ENCODE assay signal across 8 cellular contexts in genomic region chr1:53890522-53890941, GRCh38. TPM values are rescaled to one million over a fixed set of nuclear protein-coding genes. Genes with fewer than 3 reads are reported as not detected.
DNase-seq lines count a peak whose midpoint lies in the region; ATAC-seq and TF ChIP-seq lines count a peak whose summit lies in the region.

No MANE protein-coding gene starts in this region.

- H3K4me2 ChIP-seq in BLaER1 treated with 17β-estradiol and CSF1 and Interleukin-3, amounts not matched to agents 10 nM and 100 nM, result peak overlapping the region; percentile 70 to 96 (median 82)
- H3K4me2 ChIP-seq in neural cell (ENCODE audit: low read length), result peak overlapping the region; percentile 74

- peak overlapping the region in 9 of 11 experiments; percentile 79 to 89 (median 85); a peak in 14 of 22 replicates for H3K9ac ChIP-seq in BLaER1 treated with 17β-estradiol and CSF1 and Interleukin-3, amounts not matched to agents 10 nM and 100 nM
- no peak overlapping the region for H3K9ac ChIP-seq in neural cell (ENCODE audit: low read length)

- no peak for DNase-seq in germinal center (ENCODE audit: low spot score)

- peaks cover 4% of the 10 kb centered on the region for H3K36me3 Mint-ChIP-seq in brain

- no peaks in the 10 kb centered on the region for H4K20me1 ChIP-seq in BLaER1 treated with 17β-estradiol and CSF1 and Interleukin-3, amounts not matched to agents 10 nM and 100 nM
- H4K20me1 ChIP-seq in neural cell (ENCODE audit: insufficient read depth), result no peaks in the 10 kb centered on the region

- TF ChIP-seq EP300 in neural cell (conservative IDR thresholded peaks at IDR 0.05; ENCODE audit: poor library complexity, severe bottlenecking), result no peak

- no peak for TF ChIP-seq RAD21 in neural cell (conservative IDR thresholded peaks at IDR 0.05)

- peaks cover 25% of the 10 kb centered on the region for H3K4me1 Mint-ChIP-seq in brain

- H3K36me3 ChIP-seq in BLaER1 treated with 17β-estradiol and CSF1 and Interleukin-3, amounts not matched to agents 10 nM and 100 nM, result peaks cover 0 to 29% (median 5%) of the 10 kb centered on the region in 11 experiments; a peak in 12 of 22 replicates
- no peaks in the 10 kb centered on the region for H3K36me3 ChIP-seq in neural cell (ENCODE audit: insufficient read depth, low read length)

- peak overlapping the region; percentile 97 to 98 (median 97) for H3K27ac Mint-ChIP-seq in brain

- no peaks in the 10 kb centered on the region for H3K9me3 ChIP-seq in BLaER1 treated with 17β-estradiol and CSF1 and Interleukin-3, amounts not matched to agents 10 nM and 100 nM (replicated peaks in 1 of 11)
- H3K9me3 ChIP-seq in neural cell (ENCODE audit: low read length), result no peaks in the 10 kb centered on the region

- H3K79me2 ChIP-seq in neural cell (replicated peaks; ENCODE audit: insufficient read depth, low read length), result no peaks in the 10 kb centered on the region

- peak overlapping the region; percentile 56 for H2AFZ ChIP-seq in neural cell (ENCODE audit: low read depth, low read length)

- peak overlapping the region in 8 of 10 experiments; percentile 79 to 93 (median 88); a peak in 8 of 20 replicates for H3K4me3 ChIP-seq in BLaER1 treated with 17β-estradiol and CSF1 and Interleukin-3, amounts not matched to agents 10 nM and 100 nM
- H3K4me3 ChIP-seq in neural cell (ENCODE audit: low read length), result peak overlapping the region; percentile 100

- H3K4me3 Mint-ChIP-seq in brain, result peak overlapping the region; percentile 91 to 98 (median 93)

- no peaks in the 10 kb centered on the region for H3K27me3 ChIP-seq in BLaER1 treated with 17β-estradiol and CSF1 and Interleukin-3, amounts not matched to agents 10 nM and 100 nM
- H3K27me3 ChIP-seq in neural cell (ENCODE audit: insufficient read depth, low read depth, low read length), result no peaks in the 10 kb centered on the region

- H3K4me1 ChIP-seq in BLaER1 treated with 17β-estradiol and CSF1 and Interleukin-3, amounts not matched to agents 10 nM and 100 nM, result peaks cover 38 to 71% (median 45%) of the 10 kb centered on the region in 10 experiments

- ATAC-seq in HG02884 (IDR thresholded peaks at IDR 0.05; ENCODE audit: unreplicated experiment) (peak; percentile 4), GM18909 (IDR thresholded peaks at IDR 0.05; ENCODE audit: poor library complexity, unreplicated experiment) (no peak), GM19324 (IDR thresholded peaks at IDR 0.05; ENCODE audit: low FRiP score, unreplicated experiment) (no peak), GM18517 (IDR thresholded peaks at IDR 0.05; ENCODE audit: unreplicated experiment) (no peak)

- H3K9me3 Mint-ChIP-seq in brain, result peaks cover 0 to 4% (median 0%) of the 10 kb centered on the region in 5 experiments

- no peaks in the 10 kb centered on the region for H3K9me2 ChIP-seq in neural cell (ENCODE audit: insufficient read depth, low read length)

- no peaks in the 10 kb centered on the region for H3F3A ChIP-seq in neural cell (ENCODE audit: insufficient read depth, low read length, poor library complexity, severe bottlenecking)

- TF ChIP-seq CTCF in brain (conservative IDR thresholded peaks at IDR 0.05) (no peak), neural cell (IDR thresholded peaks at IDR 0.05; ENCODE audit: poor library complexity, severe bottlenecking) (no peak)

- H3K27ac ChIP-seq in BLaER1 treated with 17β-estradiol and CSF1 and Interleukin-3, amounts not matched to agents 10 nM and 100 nM, result peak overlapping the region in 7 of 11 experiments; percentile 80 to 89 (median 84); a peak in 11 of 22 replicates
- H3K27ac ChIP-seq in neural cell (ENCODE audit: low read length), result peak overlapping the region; percentile 4

- H3K27me3 Mint-ChIP-seq in brain, result peaks cover 15% of the 10 kb centered on the region

TF ChIP-seq in neural cell, 6 proteins besides CTCF, POLR2A, EP300 and RAD21:
- TF ChIP-seq POLR2AphosphoS5 (IDR thresholded peaks at IDR 0.05) (no peak), SMC3 (conservative IDR thresholded peaks at IDR 0.05; ENCODE audit: poor library complexity) (no peak), TAF1 (IDR thresholded peaks at IDR 0.05; ENCODE audit: low read depth) (no peak), MXI1 (conservative IDR thresholded peaks at IDR 0.05; ENCODE audit: poor library complexity, severe bottlenecking) (no peak), EZH2 (IDR thresholded peaks at IDR 0.05; ENCODE audit: borderline replicate concordance, insufficient read depth, low read length, poor library complexity, severe bottlenecking) (no peak)
- TF ChIP-seq, protein P1, sequence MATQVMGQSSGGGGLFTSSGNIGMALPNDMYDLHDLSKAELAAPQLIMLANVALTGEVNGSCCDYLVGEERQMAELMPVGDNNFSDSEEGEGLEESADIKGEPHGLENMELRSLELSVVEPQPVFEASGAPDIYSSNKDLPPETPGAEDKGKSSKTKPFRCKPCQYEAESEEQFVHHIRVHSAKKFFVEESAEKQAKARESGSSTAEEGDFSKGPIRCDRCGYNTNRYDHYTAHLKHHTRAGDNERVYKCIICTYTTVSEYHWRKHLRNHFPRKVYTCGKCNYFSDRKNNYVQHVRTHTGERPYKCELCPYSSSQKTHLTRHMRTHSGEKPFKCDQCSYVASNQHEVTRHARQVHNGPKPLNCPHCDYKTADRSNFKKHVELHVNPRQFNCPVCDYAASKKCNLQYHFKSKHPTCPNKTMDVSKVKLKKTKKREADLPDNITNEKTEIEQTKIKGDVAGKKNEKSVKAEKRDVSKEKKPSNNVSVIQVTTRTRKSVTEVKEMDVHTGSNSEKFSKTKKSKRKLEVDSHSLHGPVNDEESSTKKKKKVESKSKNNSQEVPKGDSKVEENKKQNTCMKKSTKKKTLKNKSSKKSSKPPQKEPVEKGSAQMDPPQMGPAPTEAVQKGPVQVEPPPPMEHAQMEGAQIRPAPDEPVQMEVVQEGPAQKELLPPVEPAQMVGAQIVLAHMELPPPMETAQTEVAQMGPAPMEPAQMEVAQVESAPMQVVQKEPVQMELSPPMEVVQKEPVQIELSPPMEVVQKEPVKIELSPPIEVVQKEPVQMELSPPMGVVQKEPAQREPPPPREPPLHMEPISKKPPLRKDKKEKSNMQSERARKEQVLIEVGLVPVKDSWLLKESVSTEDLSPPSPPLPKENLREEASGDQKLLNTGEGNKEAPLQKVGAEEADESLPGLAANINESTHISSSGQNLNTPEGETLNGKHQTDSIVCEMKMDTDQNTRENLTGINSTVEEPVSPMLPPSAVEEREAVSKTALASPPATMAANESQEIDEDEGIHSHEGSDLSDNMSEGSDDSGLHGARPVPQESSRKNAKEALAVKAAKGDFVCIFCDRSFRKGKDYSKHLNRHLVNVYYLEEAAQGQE (IDR thresholded peaks at IDR 0.05; ENCODE audit: borderline replicate concordance), result no peak

RNA-seq across cellular contexts. Expression of gene YIPF1, which starts 0.9 kb away (rescaled TPM):
- polyA plus RNA-seq in brain (ENCODE audit: insufficient read depth, low read depth, low replicate concordance) (35.3 TPM), neural cell (45.0 and 52.6 TPM in 2 replicates)
- 30.1 and 33.8 TPM in 2 replicates for polyA minus RNA-seq in neural cell

RNA-seq across cellular contexts. Expression of gene DIO1, which starts 3.5 kb away (rescaled TPM):
- not detected for polyA plus RNA-seq in brain (ENCODE audit: insufficient read depth, low read depth, low replicate concordance)
- polyA plus RNA-seq in neural cell, result not detected in 2 replicates
- not detected in 2 replicates for polyA minus RNA-seq in neural cell

RNA-seq across cellular contexts. Expression of gene NDC1, which starts 52.4 kb away (rescaled TPM):
- polyA plus RNA-seq in brain (ENCODE audit: insufficient read depth, low read depth, low replicate concordance) (11.5 TPM), neural cell (18.0 and 18.3 TPM in 2 replicates)
- polyA minus RNA-seq in neural cell, result 25.5 and 26.3 TPM in 2 replicates

RNA-seq across cellular contexts. Expression of gene IFT25, which starts 55.0 kb away (rescaled TPM):
- 32.2 TPM for polyA plus RNA-seq in brain (ENCODE audit: insufficient read depth, low read depth, low replicate concordance)
- polyA plus RNA-seq in neural cell, result 92.4 and 106 TPM in 2 replicates
- 37.5 and 40.7 TPM in 2 replicates for polyA minus RNA-seq in neural cell

RNA-seq across cellular contexts. Expression of gene LRRC42, which starts 55.6 kb away (rescaled TPM):
- polyA plus RNA-seq in brain (ENCODE audit: insufficient read depth, low read depth, low replicate concordance) (42.9 TPM), neural cell (23.9 and 24.8 TPM in 2 replicates)
- 32.6 and 32.9 TPM in 2 replicates for polyA minus RNA-seq in neural cell
